10 cellular contexts compared by ENCODE assay signal in genomic region chr12:6494968-6495367, GRCh38. TPM values are rescaled to one million over a fixed set of nuclear protein-coding genes. Genes with fewer than 3 reads are reported as not detected.
DNase-seq lines count a peak whose midpoint lies in the region; ATAC-seq and TF ChIP-seq lines count a peak whose summit lies in the region.
"Had no signal": no experiment of that assay in that cellular context is flagged by ENCODE, and none has a peak within 500 bp of the region (broad histone marks: within the 10 kb centered on the region; RNA-seq: fewer than 3 reads in every experiment).

No MANE protein-coding gene starts in this region.

- H3K4me2 ChIP-seq in PC-3 (ENCODE audit: low read length) = peak overlapping the region; percentile 86

- H3F3A ChIP-seq in PC-3 (ENCODE audit: low read length, unreplicated experiment) = no peaks in the 10 kb centered on the region

- peak overlapping the region; percentile 80 for H3K4me3 ChIP-seq in PC-3 (ENCODE audit: low read length)
- H3K4me3 ChIP-seq in endocrine pancreas (ENCODE audit: control insufficient read depth, insufficient read depth, low read length) = peak overlapping the region; percentile 81
- peak overlapping the region; percentile 80 for H3K4me3 ChIP-seq in retinal pigment epithelial cell (ENCODE audit: low read length)

- no peaks in the 10 kb centered on the region for H3K9me3 ChIP-seq in PC-3 (ENCODE audit: low read length)
- no peaks in the 10 kb centered on the region for H3K9me3 ChIP-seq in endocrine pancreas (ENCODE audit: control insufficient read depth, low read length)

- no TSS peak for BruUV-seq in PC-3 (replicated peaks; lab: Mats Ljungman, UMichigan)

- H3K27ac ChIP-seq in PC-3 (ENCODE audit: low read length) = no peak overlapping the region

- in situ Hi-C loops in GM13976 (cut with MboI; ENCODE audit: low sequenced_read_pairs, unreplicated experiment) = no loop called here

- POLR2A ChIA-PET in PC-3 (lab: Charles Lee; ENCODE audit: unreplicated experiment) = no interaction called here

- H3K79me2 ChIP-seq in PC-3 (ENCODE audit: low read length) = peaks cover 67% of the 10 kb centered on the region

- TF ChIP-seq CTCF in PC-3 (conservative IDR thresholded peaks at IDR 0.05; ENCODE audit: low read depth, low read length) (no peak), retinal pigment epithelial cell (conservative IDR thresholded peaks at IDR 0.05; ENCODE audit: low read depth, low read length) (no peak), GM13976 (IDR thresholded peaks at IDR 0.05; ENCODE audit: borderline replicate concordance, control extremely low read depth, extremely low read depth, insufficient read depth, missing control alignments) (no peak)

- ATAC-seq in PC-3 = no peak

- H3K9ac ChIP-seq in PC-3 (ENCODE audit: low read length) = peak overlapping the region; percentile 96; the same call in 1 of the 2 replicates
- no peak overlapping the region for H3K9ac ChIP-seq in endocrine pancreas (ENCODE audit: control insufficient read depth, insufficient read depth, low read length)

- no peaks in the 10 kb centered on the region for H3K9me2 ChIP-seq in PC-3 (replicated peaks; ENCODE audit: low read length)

- H3K4me1 ChIP-seq in PC-3 (ENCODE audit: insufficient read depth, low read length) = peaks cover 19% of the 10 kb centered on the region
- peaks cover 12% of the 10 kb centered on the region for H3K4me1 ChIP-seq in endocrine pancreas (ENCODE audit: control insufficient read depth, insufficient read depth, low read length)

- DNase-seq in SIG-M5 treated with dmso at 0.1 percent for 504 hours (lab: John Stamatoyannopoulos, UW; ENCODE audit: unreplicated experiment) = peak; percentile 41
- no peak for DNase-seq in SIG-M5 (lab: John Stamatoyannopoulos, UW)
- DNase-seq in PC-3 = peak; percentile 9
- no peak for DNase-seq in retinal pigment epithelial cell (ENCODE audit: low read depth)
- no peak for DNase-seq in GOT3 (lab: John Stamatoyannopoulos, UW)
- DNase-seq in GM13976 (ENCODE audit: low spot score) = no peak
- no peak for DNase-seq in DMS79 (lab: John Stamatoyannopoulos, UW)
- DNase-seq: ACHN; stimulated activated CD4-positive, alpha-beta T cell treated with anti-CD3 and anti-CD28 coated beads, Interleukin-2, amount 100 ng/mL, for 24 hours had no signal

- intact Hi-C loops in PC-3 (cut with micrococcal nuclease) = loop anchor here (2.0 kb wide), 2 partner anchors 24 to 44 kb away; partner anchors contain the start of gene VAMP1

- no peak overlapping the region for H2AFZ ChIP-seq in PC-3 (ENCODE audit: low read length)

- H4K20me1 ChIP-seq in PC-3 (ENCODE audit: low read length) = no peaks in the 10 kb centered on the region

- peaks cover 19% of the 10 kb centered on the region for H3K36me3 ChIP-seq in PC-3 (ENCODE audit: low read depth, low read length)
- no peaks in the 10 kb centered on the region for H3K36me3 ChIP-seq in endocrine pancreas (ENCODE audit: control insufficient read depth, insufficient read depth, low read length)

- no peaks in the 10 kb centered on the region for H3K27me3 ChIP-seq in PC-3 (ENCODE audit: low read length)
- no peaks in the 10 kb centered on the region for H3K27me3 ChIP-seq in endocrine pancreas (ENCODE audit: control insufficient read depth, insufficient read depth, low read length)

- CTCF ChIA-PET in PC-3 (lab: Charles Lee) = interaction anchor here (0.5 kb wide), 1 partner anchor 52 kb away, joined by 4 read pairs; no protein-coding TSS in a partner anchor

RNA-seq across cellular contexts. Expression of gene NCAPD2, which starts 1.1 kb away (rescaled TPM):
- 105 TPM in 2 replicates for total RNA-seq in PC-3 (2014; rRNA removed)

RNA-seq across cellular contexts. Expression of gene MRPL51, which starts 1.9 kb away (rescaled TPM):
- total RNA-seq in PC-3 (2014; rRNA removed) = 135 and 157 TPM in 2 replicates

RNA-seq across cellular contexts. Expression of gene VAMP1, which starts 24.5 kb away (rescaled TPM):
- 9.3 and 13.9 TPM in 2 replicates for total RNA-seq in PC-3 (2014; rRNA removed)

RNA-seq across cellular contexts. Expression of gene GAPDH, which starts 39.3 kb away (rescaled TPM):
- total RNA-seq in PC-3 (2014; rRNA removed) = 6,976 and 7,326 TPM in 2 replicates

RNA-seq across cellular contexts. Expression of gene TAPBPL, which starts 43.1 kb away (rescaled TPM):
- total RNA-seq in PC-3 (2014; rRNA removed) = 0.47 and 1.8 TPM in 2 replicates

Comparison
In these comparisons a context has a peak if more than half of its experiments do, and no peak if none do; other contexts are left out.
1. DNase-seq: peak in SIG-M5 treated with dmso at 0.1 percent for 504 hours (single experiment) and PC-3 (single experiment); none in SIG-M5 (single experiment), retinal pigment epithelial cell (single experiment), GOT3 (single experiment), GM13976 (single experiment) and DMS79 (single experiment).
2. Peak in every context shown above with its lines, with median percentiles within 50 percentile points of each other: H3K4me3 ChIP-seq.